1 cellular context compared by ENCODE assay signal in the genomic region with DNA sequence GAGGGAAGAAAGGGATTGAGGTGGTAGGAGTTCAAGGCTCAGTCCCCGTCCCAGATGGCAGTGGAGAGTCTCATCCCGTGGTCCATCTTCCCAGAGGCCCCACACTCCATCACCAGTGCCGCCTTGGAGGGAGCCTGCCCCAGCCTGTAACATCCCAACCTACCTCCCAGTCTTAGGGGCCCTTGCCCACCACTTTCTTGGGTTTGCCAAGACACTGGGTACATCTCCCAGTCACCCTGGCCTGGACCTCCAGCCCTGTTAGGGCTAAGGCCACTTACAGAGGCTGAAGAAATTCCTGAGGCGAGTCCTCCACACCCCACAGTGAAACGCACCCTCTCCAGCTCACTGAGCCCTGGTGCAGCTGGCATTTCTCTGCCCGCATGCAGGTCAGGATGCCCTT.
A peak's percentile ranks its signal among the peaks of the same experiment; 100 is the strongest.
TF ChIP-seq lines count a peak whose summit lies in the region.

No MANE protein-coding gene starts in this region.

TF ChIP-seq in H1, 55 proteins besides CTCF, POLR2A, EP300 and RAD21:
- TF ChIP-seq ASH2L (IDR thresholded peaks at IDR 0.05; ENCODE audit: low read length) (no peak), POLR2AphosphoS5 (IDR thresholded peaks at IDR 0.05; ENCODE audit: low read depth, low read length) (0 out of 2 replicates have a peak, but pooled peaks have one; percentile 13)
